Comparison of ENCODE assay signal across 1 cellular context in the genomic region with DNA sequence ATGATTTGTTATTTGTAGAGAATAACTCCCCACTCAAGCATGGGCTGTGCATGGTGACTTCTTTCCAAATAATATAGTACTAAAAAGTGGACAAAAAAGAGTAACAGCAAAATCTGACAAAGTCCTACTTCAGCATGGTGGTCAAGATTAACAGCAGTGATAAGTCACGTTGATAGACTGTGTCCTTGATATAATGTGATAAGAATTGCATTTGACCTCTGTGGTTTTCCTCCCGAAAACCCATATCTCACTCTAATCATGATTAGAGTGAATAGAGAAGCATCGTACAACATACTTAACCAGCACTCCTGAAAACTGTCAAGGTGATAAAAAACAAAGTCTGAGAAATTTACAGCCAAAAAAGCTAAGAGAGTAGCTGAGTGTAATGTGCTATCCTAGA.
TF ChIP-seq lines count a peak whose summit lies in the region.

No MANE protein-coding gene starts in this region.

TF ChIP-seq in HEK293, 187 proteins besides CTCF, POLR2A, EP300 and RAD21 (continued from another document):
- TF ChIP-seq ZBTB21 (tag by site-specific recombination; IDR thresholded peaks at IDR 0.05), result no peak
- TF ChIP-seq ZEB2 (tag by site-specific recombination; IDR thresholded peaks at IDR 0.05), result no peak
- no peak for TF ChIP-seq GLI4 (tag by site-specific recombination; IDR thresholded peaks at IDR 0.05)
- TF ChIP-seq OSR2 (tag by site-specific recombination; IDR thresholded peaks at IDR 0.05), result peak; percentile 26; the same call in 1 of the 2 replicates
- TF ChIP-seq ZNF654 (tag by site-specific recombination; IDR thresholded peaks at IDR 0.05; ENCODE audit: low read depth), result no peak
- 0 out of 2 replicates have a peak, but pooled peaks have one; percentile 38 for TF ChIP-seq ZXDB (tag by site-specific recombination; IDR thresholded peaks at IDR 0.05)
- TF ChIP-seq ZNF677 (tag by site-specific recombination; IDR thresholded peaks at IDR 0.05), result no peak
